In genomic region chr12:111936869-111937268, GRCh38 we compare ENCODE assay signal across 22 cellular contexts.
"Had no signal": no experiment of that assay in that cellular context is flagged by ENCODE, and none has a peak within 500 bp of the region (broad histone marks: within the 10 kb centered on the region; RNA-seq: fewer than 3 reads in every experiment).

No MANE protein-coding gene starts in this region.

- H3K4me3 Mint-ChIP-seq: activated T-cell treated with anti-CD3 and anti-CD28 coated beads, Interleukin-2, amount 50 U/mL, for 24 hours; activated T-helper 17 cell treated with anti-CD3 and anti-CD28 coated beads, Interleukin-2, amount 50 U/mL, for 72 hours; central memory CD8-positive, alpha-beta T cell; endodermal cell; naive B cell; neural progenitor cell; stimulated activated effector memory CD8-positive, alpha-beta T cell treated with anti-CD3 and anti-CD28 coated beads, Interleukin-12 subunit alpha, Interleukin-12 subunit beta, amount 100 ng/mL, for 72 hours; stimulated activated naive CD8-positive, alpha-beta T cell treated with anti-CD3 and anti-CD28 coated beads, Interleukin-15, amount 100 ng/mL, for 72 hours had no signal

- H3K4me1 ChIP-seq: colonic mucosa, left lung, neural progenitor cell, suprapubic skin, uterus had no signal

- H3K27me3 ChIP-seq: brain microvascular endothelial cell, colonic mucosa, left lung, neural progenitor cell, suprapubic skin, uterus had no signal

- H3K9ac ChIP-seq: neural progenitor cell had no signal

- H3K27ac ChIP-seq: brain microvascular endothelial cell, colonic mucosa, left lung, neural progenitor cell, skin epidermis, suprapubic skin had no signal

- H3K9me3 Mint-ChIP-seq: activated naive CD4-positive, alpha-beta T cell treated with anti-CD3 and anti-CD28 coated beads, Interleukin-2, amount 50 U/mL, for 72 hours; activated T-cell treated with anti-CD3 and anti-CD28 coated beads, Interleukin-2, amount 50 U/mL, for 24 hours; activated T-helper 17 cell treated with anti-CD3 and anti-CD28 coated beads, Interleukin-2, amount 50 U/mL, for 72 hours; central memory CD8-positive, alpha-beta T cell; endodermal cell; naive B cell; neural progenitor cell; stimulated activated effector memory CD8-positive, alpha-beta T cell treated with anti-CD3 and anti-CD28 coated beads, Interleukin-12 subunit alpha, Interleukin-12 subunit beta, amount 100 ng/mL, for 72 hours; stimulated activated naive CD8-positive, alpha-beta T cell treated with anti-CD3 and anti-CD28 coated beads, Interleukin-15, amount 100 ng/mL, for 72 hours had no signal

- H3K4me1 Mint-ChIP-seq: activated T-helper 17 cell treated with anti-CD3 and anti-CD28 coated beads, Interleukin-2, amount 50 U/mL, for 72 hours; naive B cell; neural progenitor cell; stimulated activated effector memory CD8-positive, alpha-beta T cell treated with anti-CD3 and anti-CD28 coated beads, Interleukin-12 subunit alpha, Interleukin-12 subunit beta, amount 100 ng/mL, for 72 hours; stimulated activated naive CD8-positive, alpha-beta T cell treated with anti-CD3 and anti-CD28 coated beads, Interleukin-15, amount 100 ng/mL, for 72 hours had no signal

- H3K27me3 Mint-ChIP-seq: activated T-cell treated with anti-CD3 and anti-CD28 coated beads, Interleukin-2, amount 50 U/mL, for 24 hours; activated T-helper 17 cell treated with anti-CD3 and anti-CD28 coated beads, Interleukin-2, amount 50 U/mL, for 72 hours; central memory CD8-positive, alpha-beta T cell; naive B cell; stimulated activated naive CD8-positive, alpha-beta T cell treated with anti-CD3 and anti-CD28 coated beads, Interleukin-15, amount 100 ng/mL, for 72 hours had no signal

- ATAC-seq: activated naive CD4-positive, alpha-beta T cell treated with anti-CD3 and anti-CD28 coated beads, Interleukin-2, amount 50 U/mL, for 72 hours; activated T-helper 17 cell treated with anti-CD3 and anti-CD28 coated beads, Interleukin-2, amount 50 U/mL, for 72 hours; left lung; stimulated activated effector memory CD8-positive, alpha-beta T cell treated with anti-CD3 and anti-CD28 coated beads, Interleukin-12 subunit alpha, Interleukin-12 subunit beta, amount 100 ng/mL, for 72 hours; stimulated activated naive CD8-positive, alpha-beta T cell treated with anti-CD3 and anti-CD28 coated beads, Interleukin-15, amount 100 ng/mL, for 72 hours had no signal

- DNase-seq: activated CD8-positive, alpha-beta memory T cell treated with anti-CD3 and anti-CD28 coated beads, Interleukin-2, amount 50 U/mL, for 4 hours; activated T-cell treated with anti-CD3 and anti-CD28 coated beads, Interleukin-2, amount 50 U/mL, for 24 hours; aorta; colonic mucosa; endodermal cell; left lung; mammary epithelial cell; midbrain; naive B cell; stimulated activated CD4-positive, alpha-beta T cell treated with anti-CD3 and anti-CD28 coated beads, Interleukin-1b, Interleukin-23, amount 100 ng/mL, for 48 hours; stimulated activated naive CD8-positive, alpha-beta T cell treated with anti-CD3 and anti-CD28 coated beads, Interleukin-15, amount 100 ng/mL, for 72 hours; T-helper 9 cell; trophoblast cell; uterus had no signal

- H3K9me3 ChIP-seq: colonic mucosa, left lung, suprapubic skin, uterus had no signal

- H3K36me3 ChIP-seq: brain microvascular endothelial cell, colonic mucosa, left lung, neural progenitor cell, uterus had no signal

- H3K27ac Mint-ChIP-seq: activated naive CD4-positive, alpha-beta T cell treated with anti-CD3 and anti-CD28 coated beads, Interleukin-2, amount 50 U/mL, for 72 hours; activated T-cell treated with anti-CD3 and anti-CD28 coated beads, Interleukin-2, amount 50 U/mL, for 24 hours; activated T-helper 17 cell treated with anti-CD3 and anti-CD28 coated beads, Interleukin-2, amount 50 U/mL, for 72 hours; endodermal cell; neural progenitor cell; stimulated activated effector memory CD8-positive, alpha-beta T cell treated with anti-CD3 and anti-CD28 coated beads, Interleukin-12 subunit alpha, Interleukin-12 subunit beta, amount 100 ng/mL, for 72 hours had no signal

- H3K4me3 ChIP-seq: colonic mucosa, left lung, neural progenitor cell, skin epidermis, suprapubic skin, uterus had no signal

- H3K36me3 Mint-ChIP-seq: activated naive CD4-positive, alpha-beta T cell treated with anti-CD3 and anti-CD28 coated beads, Interleukin-2, amount 50 U/mL, for 72 hours; naive B cell; neural progenitor cell had no signal
